Comparison of ENCODE assay signal across 8 cellular contexts in genomic region chr1:91851130-91852010, GRCh38. TPM values are rescaled to one million over a fixed set of nuclear protein-coding genes. Genes with fewer than 3 reads are reported as not detected.
A peak's percentile ranks its signal among the peaks of the same experiment; 100 is the strongest.
DNase-seq lines count a peak whose midpoint lies in the region; ATAC-seq and TF ChIP-seq lines count a peak whose summit lies in the region.

No MANE protein-coding gene starts in this region.

- DNase-seq in A673 (ENCODE audit: low spot score), result peak; percentile 62
- peak; percentile 78 for DNase-seq in NCI-H2107 treated with DMSO at 0.1 percent for 48 hours (lab: John Stamatoyannopoulos, UW; ENCODE audit: unreplicated experiment)
- DNase-seq in coronary artery (ENCODE audit: low spot score), result peak; percentile 87
- peak; percentile 42 to 47 for DNase-seq in mesothelial cell of epicardium (ENCODE audit: low spot score in 2 of 2, unreplicated experiment in 2 of 2)
- no peak for DNase-seq in OCI-LY7 (ENCODE audit: low spot score)
- no peak for DNase-seq in MM.1S

- H3K4me1 Mint-ChIP-seq in mesothelial cell of epicardium, result peaks cover 8% of the 10 kb centered on the region

- H3K27ac ChIP-seq in A673 (ENCODE audit: low read depth, low read length, poor library complexity, severe bottlenecking) (no peak overlapping the region), coronary artery (peak overlapping the region; percentile 64 to 72), OCI-LY7 (ENCODE audit: low read depth, low read length, poor library complexity, severe bottlenecking) (no peak overlapping the region), MM.1S (ENCODE audit: low read length) (no peak overlapping the region)

- H3K9me3 ChIP-seq in A673 (ENCODE audit: low read depth, low read length, poor library complexity, severe bottlenecking) (no peaks in the 10 kb centered on the region), OCI-LY7 (ENCODE audit: low read length) (no peaks in the 10 kb centered on the region), MM.1S (replicated peaks; ENCODE audit: insufficient read depth, low read length) (no peaks in the 10 kb centered on the region)

- H3K9ac ChIP-seq in MM.1S (ENCODE audit: low read length), result no peak overlapping the region

- H3K4me3 ChIP-seq in A673 (ENCODE audit: low read depth, low read length, poor library complexity, severe bottlenecking) (peak overlapping the region; percentile 14), coronary artery (peak overlapping the region; percentile 36), OCI-LY7 (ENCODE audit: low read depth, low read length, poor library complexity, severe bottlenecking) (no peak overlapping the region), MM.1S (ENCODE audit: low read length) (no peak overlapping the region)

- H3K9me2 ChIP-seq in OCI-LY7 (ENCODE audit: insufficient read depth, low read length) (no peaks in the 10 kb centered on the region), MM.1S (replicated peaks; ENCODE audit: insufficient read depth, low read length) (no peaks in the 10 kb centered on the region)

- H3K79me2 ChIP-seq in OCI-LY7 (ENCODE audit: insufficient read depth, low read depth, low read length), result no peaks in the 10 kb centered on the region
- H3K79me2 ChIP-seq in MM.1S (ENCODE audit: low read length), result no peaks in the 10 kb centered on the region

- H3K27me3 ChIP-seq in A673 (replicated peaks; ENCODE audit: insufficient read depth, low read depth, low read length, poor library complexity) (no peaks in the 10 kb centered on the region), MM.1S (replicated peaks; ENCODE audit: insufficient read depth, low read length) (no peaks in the 10 kb centered on the region)

- H2AFZ ChIP-seq in OCI-LY7 (ENCODE audit: low read length) (no peak overlapping the region), MM.1S (ENCODE audit: low read length) (no peak overlapping the region)

- peaks cover 3% of the 10 kb centered on the region for H3K9me3 Mint-ChIP-seq in mesothelial cell of epicardium

- ATAC-seq in GM18907 (IDR thresholded peaks at IDR 0.05; ENCODE audit: unreplicated experiment), result no peak
- no peak for ATAC-seq in HG03439 (IDR thresholded peaks at IDR 0.05; ENCODE audit: unreplicated experiment)

- intact Hi-C loops in A673 (cut with micrococcal nuclease; ENCODE audit: unreplicated experiment), result no loop called here
- intact Hi-C loops in OCI-LY7 (cut with micrococcal nuclease; ENCODE audit: unreplicated experiment), result no loop called here

- H4K20me1 ChIP-seq in OCI-LY7 (ENCODE audit: insufficient read depth, low read length) (no peaks in the 10 kb centered on the region), MM.1S (ENCODE audit: insufficient read depth, low read length) (no peaks in the 10 kb centered on the region)

- H3K4me3 Mint-ChIP-seq in mesothelial cell of epicardium, result peak overlapping the region; percentile 23

- peak overlapping the region; percentile 73 for H3K27ac Mint-ChIP-seq in mesothelial cell of epicardium

- no TSS peak for BruUV-seq in A673 (replicated peaks; lab: Mats Ljungman, UMichigan)
- BruUV-seq in OCI-LY7 (replicated peaks; lab: Mats Ljungman, UMichigan), result no TSS peak

- H3K4me2 ChIP-seq in OCI-LY7 (ENCODE audit: low read length) (no peak overlapping the region), MM.1S (ENCODE audit: low read depth, low read length) (no peak overlapping the region)

- no peaks in the 10 kb centered on the region for H3F3A ChIP-seq in MM.1S (ENCODE audit: insufficient read depth, low read length)

- POLR2A ChIA-PET in A673 (lab: Charles Lee; ENCODE audit: low non-redundant PET), result no interaction called here
- POLR2A ChIA-PET in OCI-LY7 (lab: Charles Lee), result interaction anchor here (0.5 kb wide), 2 partner anchors 439 to 777 kb away, joined by 3 to 4 read pairs; no protein-coding TSS in a partner anchor

- CTCF ChIA-PET in A673 (lab: Charles Lee) (no interaction called here), OCI-LY7 (lab: Charles Lee; ENCODE audit: unreplicated experiment) (no interaction called here)

- H3K36me3 Mint-ChIP-seq in mesothelial cell of epicardium, result no peaks in the 10 kb centered on the region

- no peaks in the 10 kb centered on the region for H3K27me3 Mint-ChIP-seq in mesothelial cell of epicardium (ENCODE audit: low read depth)

- TF ChIP-seq CTCF in A673 (conservative IDR thresholded peaks at IDR 0.05; ENCODE audit: low read depth, low read length) (no peak), coronary artery (IDR thresholded peaks at IDR 0.05) (no peak), mesothelial cell of epicardium (IDR thresholded peaks at IDR 0.05; ENCODE audit: unreplicated experiment) (no peak), OCI-LY7 (conservative IDR thresholded peaks at IDR 0.05; ENCODE audit: low read length) (no peak), MM.1S (IDR thresholded peaks at IDR 0.05; ENCODE audit: low read length) (no peak)

- no peaks in the 10 kb centered on the region for H3K36me3 ChIP-seq in A673 (ENCODE audit: insufficient read depth, low read length, poor library complexity, severe bottlenecking)
- H3K36me3 ChIP-seq in OCI-LY7 (ENCODE audit: insufficient read depth, low read length), result no peaks in the 10 kb centered on the region
- no peaks in the 10 kb centered on the region for H3K36me3 ChIP-seq in MM.1S (replicated peaks; ENCODE audit: insufficient read depth, low read length)

- H3K4me1 ChIP-seq in A673 (ENCODE audit: insufficient read depth, low read length, poor library complexity, severe bottlenecking) (peaks cover 6% of the 10 kb centered on the region), OCI-LY7 (ENCODE audit: insufficient read depth, low read length, poor library complexity, severe bottlenecking) (no peaks in the 10 kb centered on the region), MM.1S (ENCODE audit: low read length) (no peaks in the 10 kb centered on the region)

RNA-seq across cellular contexts. Expression of gene TGFBR3, which starts 34.6 kb away (rescaled TPM):
- total RNA-seq in A673 (2021), result 3.1 and 4.0 TPM in 2 replicates
- 19.7 to 24.6 TPM (median 20.7 TPM) in 3 replicates for total RNA-seq in mesothelial cell of epicardium
- not detected in 2 replicates for total RNA-seq in OCI-LY7 (2014; rRNA removed; shearing (Covaris generic))
- not detected in 2 replicates for total RNA-seq in OCI-LY7 (2022)

Comparison
In these comparisons a context has a peak if more than half of its experiments do, and no peak if none do; other contexts are left out.
1. DNase-seq: peak in A673 (single experiment), NCI-H2107 treated with DMSO at 0.1 percent for 48 hours (single experiment), coronary artery (single experiment) and mesothelial cell of epicardium (2 of 2); none in OCI-LY7 (single experiment) and MM.1S (single experiment).
2. H3K27ac ChIP-seq: peak in coronary artery (2 of 2); none in A673 (single experiment), OCI-LY7 (single experiment) and MM.1S (single experiment).
3. H3K4me3 ChIP-seq: peak in A673 (single experiment) and coronary artery (single experiment); none in OCI-LY7 (single experiment) and MM.1S (single experiment).